1 cellular context compared by ENCODE assay signal in genomic region chr20:8144282-8145245, GRCh38.
TF ChIP-seq lines count a peak whose summit lies in the region.

No MANE protein-coding gene starts in this region.

TF ChIP-seq in HepG2, 621 proteins besides CTCF, POLR2A, EP300 and RAD21 (continued from another document and continues in another):
- TF ChIP-seq E2F2 (CRISPR knock-in tag; IDR thresholded peaks at IDR 0.05; ENCODE audit: borderline replicate concordance), result peak; percentile 92; the same call in 1 of the 2 replicates
- peak; percentile 84 for TF ChIP-seq MXD4 (CRISPR knock-in tag; IDR thresholded peaks at IDR 0.05)
- peak; percentile 55; the same call in 1 of the 2 replicates for TF ChIP-seq ZNF777 (CRISPR knock-in tag; IDR thresholded peaks at IDR 0.05)
- TF ChIP-seq HIVEP1 (CRISPR knock-in tag; IDR thresholded peaks at IDR 0.05), result no peak
- peak; percentile 92 for TF ChIP-seq ARID4A (CRISPR knock-in tag; IDR thresholded peaks at IDR 0.05; ENCODE audit: borderline replicate concordance)
- TF ChIP-seq CC2D1A (CRISPR knock-in tag; IDR thresholded peaks at IDR 0.05), result 0 out of 2 replicates have a peak, but pooled peaks have one; percentile 41
- peak; percentile 78; the same call in 1 of the 2 replicates for TF ChIP-seq SIX4 (CRISPR knock-in tag; IDR thresholded peaks at IDR 0.05)
- TF ChIP-seq NONO (IDR thresholded peaks at IDR 0.05), result peak; percentile 64; the same call in 1 of the 2 replicates
- TF ChIP-seq NONO (CRISPR knock-in tag; conservative IDR thresholded peaks at IDR 0.05), result peak; percentile 99
- no peak; the same call in 1 of the 2 replicates for TF ChIP-seq YEATS4 (CRISPR knock-in tag; IDR thresholded peaks at IDR 0.05; ENCODE audit: borderline replicate concordance)
- peak; percentile 94 for TF ChIP-seq HOXA3 (CRISPR knock-in tag; IDR thresholded peaks at IDR 0.05)
- TF ChIP-seq, protein P1, sequence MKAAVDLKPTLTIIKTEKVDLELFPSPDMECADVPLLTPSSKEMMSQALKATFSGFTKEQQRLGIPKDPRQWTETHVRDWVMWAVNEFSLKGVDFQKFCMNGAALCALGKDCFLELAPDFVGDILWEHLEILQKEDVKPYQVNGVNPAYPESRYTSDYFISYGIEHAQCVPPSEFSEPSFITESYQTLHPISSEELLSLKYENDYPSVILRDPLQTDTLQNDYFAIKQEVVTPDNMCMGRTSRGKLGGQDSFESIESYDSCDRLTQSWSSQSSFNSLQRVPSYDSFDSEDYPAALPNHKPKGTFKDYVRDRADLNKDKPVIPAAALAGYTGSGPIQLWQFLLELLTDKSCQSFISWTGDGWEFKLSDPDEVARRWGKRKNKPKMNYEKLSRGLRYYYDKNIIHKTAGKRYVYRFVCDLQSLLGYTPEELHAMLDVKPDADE (CRISPR knock-in tag; IDR thresholded peaks at IDR 0.05), result no peak; the same call in 1 of the 2 replicates
- 0 out of 2 replicates have a peak, but pooled peaks have one; percentile 73 for TF ChIP-seq KAT7 (CRISPR knock-in tag; IDR thresholded peaks at IDR 0.05; ENCODE audit: borderline replicate concordance)
- peak; percentile 96 for TF ChIP-seq HNF4A (CRISPR knock-in tag; IDR thresholded peaks at IDR 0.05)
- TF ChIP-seq DNMT3B (CRISPR knock-in tag; conservative IDR thresholded peaks at IDR 0.05), result peak; percentile 98; the same call in 1 of the 2 replicates
- TF ChIP-seq JARID2 (CRISPR knock-in tag; IDR thresholded peaks at IDR 0.05; ENCODE audit: insufficient replicate concordance), result peak; percentile 78
- peak; percentile 97 for TF ChIP-seq SAP130 (CRISPR knock-in tag; IDR thresholded peaks at IDR 0.05; ENCODE audit: low read depth)
- TF ChIP-seq ZNF556 (CRISPR knock-in tag; IDR thresholded peaks at IDR 0.05; ENCODE audit: borderline replicate concordance), result peak; percentile 98; the same call in 1 of the 2 replicates
- no peak for TF ChIP-seq ZNF30 (CRISPR knock-in tag; IDR thresholded peaks at IDR 0.05)
- TF ChIP-seq, protein P2, sequence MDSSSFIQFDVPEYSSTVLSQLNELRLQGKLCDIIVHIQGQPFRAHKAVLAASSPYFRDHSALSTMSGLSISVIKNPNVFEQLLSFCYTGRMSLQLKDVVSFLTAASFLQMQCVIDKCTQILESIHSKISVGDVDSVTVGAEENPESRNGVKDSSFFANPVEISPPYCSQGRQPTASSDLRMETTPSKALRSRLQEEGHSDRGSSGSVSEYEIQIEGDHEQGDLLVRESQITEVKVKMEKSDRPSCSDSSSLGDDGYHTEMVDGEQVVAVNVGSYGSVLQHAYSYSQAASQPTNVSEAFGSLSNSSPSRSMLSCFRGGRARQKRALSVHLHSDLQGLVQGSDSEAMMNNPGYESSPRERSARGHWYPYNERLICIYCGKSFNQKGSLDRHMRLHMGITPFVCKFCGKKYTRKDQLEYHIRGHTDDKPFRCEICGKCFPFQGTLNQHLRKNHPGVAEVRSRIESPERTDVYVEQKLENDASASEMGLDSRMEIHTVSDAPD (CRISPR knock-in tag; IDR thresholded peaks at IDR 0.05), result peak; percentile 95
- peak; percentile 48 for TF ChIP-seq CBX1 (IDR thresholded peaks at IDR 0.05; ENCODE audit: low read depth)
- TF ChIP-seq, protein P3, sequence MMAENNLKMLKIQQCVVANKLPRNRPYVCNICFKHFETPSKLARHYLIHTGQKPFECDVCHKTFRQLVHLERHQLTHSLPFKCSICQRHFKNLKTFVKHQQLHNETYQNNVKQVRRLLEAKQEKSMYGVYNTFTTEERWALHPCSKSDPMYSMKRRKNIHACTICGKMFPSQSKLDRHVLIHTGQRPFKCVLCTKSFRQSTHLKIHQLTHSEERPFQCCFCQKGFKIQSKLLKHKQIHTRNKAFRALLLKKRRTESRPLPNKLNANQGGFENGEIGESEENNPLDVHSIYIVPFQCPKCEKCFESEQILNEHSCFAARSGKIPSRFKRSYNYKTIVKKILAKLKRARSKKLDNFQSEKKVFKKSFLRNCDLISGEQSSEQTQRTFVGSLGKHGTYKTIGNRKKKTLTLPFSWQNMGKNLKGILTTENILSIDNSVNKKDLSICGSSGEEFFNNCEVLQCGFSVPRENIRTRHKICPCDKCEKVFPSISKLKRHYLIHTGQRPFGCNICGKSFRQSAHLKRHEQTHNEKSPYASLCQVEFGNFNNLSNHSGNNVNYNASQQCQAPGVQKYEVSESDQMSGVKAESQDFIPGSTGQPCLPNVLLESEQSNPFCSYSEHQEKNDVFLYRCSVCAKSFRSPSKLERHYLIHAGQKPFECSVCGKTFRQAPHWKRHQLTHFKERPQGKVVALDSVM (CRISPR knock-in tag; IDR thresholded peaks at IDR 0.05), result peak; percentile 76
- TF ChIP-seq ZBTB20 (CRISPR knock-in tag; IDR thresholded peaks at IDR 0.05; ENCODE audit: borderline replicate concordance, low read depth), result peak; percentile 99
- TF ChIP-seq ZNF740 (CRISPR knock-in tag; IDR thresholded peaks at IDR 0.05), result 0 out of 2 replicates have a peak, but pooled peaks have one; percentile 59
- peak; percentile 85 for TF ChIP-seq SNAPC4 (CRISPR knock-in tag; IDR thresholded peaks at IDR 0.05)
- TF ChIP-seq TRIM24 (CRISPR knock-in tag; IDR thresholded peaks at IDR 0.05), result peak; percentile 99
- no peak for TF ChIP-seq ZNF577 (CRISPR knock-in tag; IDR thresholded peaks at IDR 0.05; ENCODE audit: borderline replicate concordance, low read depth)
- peak; percentile 72; the same call in 1 of the 2 replicates for TF ChIP-seq HIC2 (CRISPR knock-in tag; IDR thresholded peaks at IDR 0.05; ENCODE audit: low read depth)
- TF ChIP-seq ZSCAN22 (CRISPR knock-in tag; IDR thresholded peaks at IDR 0.05), result no peak
- no peak for TF ChIP-seq NFYC (CRISPR knock-in tag; IDR thresholded peaks at IDR 0.05)
- TF ChIP-seq MEIS1 (CRISPR knock-in tag; IDR thresholded peaks at IDR 0.05; ENCODE audit: borderline replicate concordance), result peak; percentile 96
- TF ChIP-seq ZNF3 (CRISPR knock-in tag; IDR thresholded peaks at IDR 0.05), result peak; percentile 92; the same call in 1 of the 2 replicates
- peak; percentile 91 for TF ChIP-seq THAP11 (CRISPR knock-in tag; IDR thresholded peaks at IDR 0.05)
- TF ChIP-seq ZNF775 (CRISPR knock-in tag; IDR thresholded peaks at IDR 0.05; ENCODE audit: borderline replicate concordance), result peak; percentile 18; the same call in 1 of the 2 replicates
- no peak for TF ChIP-seq PAWR (CRISPR knock-in tag; IDR thresholded peaks at IDR 0.05; ENCODE audit: borderline replicate concordance)
- peak; percentile 82 for TF ChIP-seq ATF7 (IDR thresholded peaks at IDR 0.05)
- peak; percentile 94; the same call in 1 of the 2 replicates for TF ChIP-seq ATF7 (CRISPR knock-in tag; IDR thresholded peaks at IDR 0.05)
- peak; percentile 95 for TF ChIP-seq ZMAT3 (CRISPR knock-in tag; conservative IDR thresholded peaks at IDR 0.05)
- TF ChIP-seq, protein P4, sequence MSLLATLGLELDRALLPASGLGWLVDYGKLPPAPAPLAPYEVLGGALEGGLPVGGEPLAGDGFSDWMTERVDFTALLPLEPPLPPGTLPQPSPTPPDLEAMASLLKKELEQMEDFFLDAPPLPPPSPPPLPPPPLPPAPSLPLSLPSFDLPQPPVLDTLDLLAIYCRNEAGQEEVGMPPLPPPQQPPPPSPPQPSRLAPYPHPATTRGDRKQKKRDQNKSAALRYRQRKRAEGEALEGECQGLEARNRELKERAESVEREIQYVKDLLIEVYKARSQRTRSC (CRISPR knock-in tag; IDR thresholded peaks at IDR 0.05; ENCODE audit: low read depth), result peak; percentile 96; the same call in 1 of the 2 replicates
- TF ChIP-seq, protein P5, sequence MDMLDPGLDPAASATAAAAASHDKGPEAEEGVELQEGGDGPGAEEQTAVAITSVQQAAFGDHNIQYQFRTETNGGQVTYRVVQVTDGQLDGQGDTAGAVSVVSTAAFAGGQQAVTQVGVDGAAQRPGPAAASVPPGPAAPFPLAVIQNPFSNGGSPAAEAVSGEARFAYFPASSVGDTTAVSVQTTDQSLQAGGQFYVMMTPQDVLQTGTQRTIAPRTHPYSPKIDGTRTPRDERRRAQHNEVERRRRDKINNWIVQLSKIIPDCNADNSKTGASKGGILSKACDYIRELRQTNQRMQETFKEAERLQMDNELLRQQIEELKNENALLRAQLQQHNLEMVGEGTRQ (IDR thresholded peaks at IDR 0.05; ENCODE audit: low read depth, low read length), result no peak
- TF ChIP-seq, protein P5 (CRISPR knock-in tag; IDR thresholded peaks at IDR 0.05; ENCODE audit: borderline replicate concordance), result peak; percentile 55; the same call in 1 of the 2 replicates
